20 cellular contexts compared by ENCODE assay signal in the genomic region with DNA sequence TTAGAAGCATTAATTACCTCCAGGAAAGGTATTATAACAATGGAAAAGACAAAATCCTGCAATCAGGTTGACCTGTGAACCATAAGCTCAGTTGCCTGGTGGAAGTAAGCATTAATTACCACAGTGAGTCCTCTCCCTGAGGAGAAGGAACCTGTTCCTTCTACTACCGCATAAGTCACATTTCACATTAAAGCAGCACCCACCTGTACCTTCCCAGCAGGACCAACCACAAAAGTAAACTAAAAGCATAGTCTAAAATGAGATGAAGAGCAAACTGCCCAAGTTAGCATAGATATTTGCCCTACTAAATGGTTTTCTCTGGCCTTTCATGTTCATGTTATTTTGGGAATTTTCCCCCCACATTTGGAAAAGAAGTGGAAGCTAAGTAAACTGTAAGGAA.
A peak's percentile ranks its signal among the peaks of the same experiment; 100 is the strongest.
DNase-seq lines count a peak whose midpoint lies in the region; ATAC-seq and TF ChIP-seq lines count a peak whose summit lies in the region.
"Had no signal": no experiment of that assay in that cellular context is flagged by ENCODE, and none has a peak within 500 bp of the region (broad histone marks: within the 10 kb centered on the region; RNA-seq: fewer than 3 reads in every experiment).

No MANE protein-coding gene starts in this region.

- peak overlapping the region; percentile 71 for H3K4me2 ChIP-seq in osteoblast (ENCODE audit: insufficient read depth, low read length)
- H3K4me2 ChIP-seq: KMS-11 had no signal

- H4K20me1 ChIP-seq in osteoblast (ENCODE audit: insufficient read depth, low read length) = no peaks in the 10 kb centered on the region

- TF ChIP-seq CTCF in left ventricle myocardium inferior (IDR thresholded peaks at IDR 0.05; ENCODE audit: borderline replicate concordance) (no peak), osteoblast (IDR thresholded peaks at IDR 0.05; ENCODE audit: extremely low read depth, low read depth, low read length) (no peak), uterus (IDR thresholded peaks at IDR 0.05) (no peak)

- no peak for DNase-seq in left ventricle myocardium inferior
- DNase-seq in left ventricle myocardium superior = no peak
- no peak for DNase-seq in caudate nucleus (lab: John Stamatoyannopoulos, UW)
- no peak for DNase-seq in osteoblast (ENCODE audit: insufficient read length, low spot score, missing footprints)
- DNase-seq in uterus = no peak
- DNase-seq in hippocampal formation (lab: John Stamatoyannopoulos, UW) = no peak
- no peak for DNase-seq in sciatic nerve (ENCODE audit: low spot score)
- no peak for DNase-seq in NCI-H1105 (lab: John Stamatoyannopoulos, UW)
- DNase-seq: AML-193; Calu3; CD8-positive, alpha-beta memory T cell; DMS153; NCI-H1105 treated with DMSO at 0.1 percent for 48 hours; NCI-H2029 treated with DMSO at 0.1 percent for 48 hours; NCI-H2171; NCI-H345; NCI-H524; OCI-M1 had no signal

- peak overlapping the region; percentile 45 for H3K27ac ChIP-seq in left ventricle myocardium inferior (replicated peaks)
- H3K27ac ChIP-seq in caudate nucleus (ENCODE audit: low read depth, low read length) = peak overlapping the region; percentile 83
- H3K27ac ChIP-seq in osteoblast (ENCODE audit: low read depth, low read length) = peak overlapping the region; percentile 57
- H3K27ac ChIP-seq in uterus = peak overlapping the region; percentile 60 to 75
- H3K27ac ChIP-seq: C4-2B, KMS-11 had no signal

- ATAC-seq in left ventricle myocardium superior (no peak), sciatic nerve (no peak)

- peaks cover 10% of the 10 kb centered on the region for H3K79me2 ChIP-seq in osteoblast (ENCODE audit: insufficient read depth, low read length)

- intact Hi-C loops in left ventricle myocardium inferior (cut with micrococcal nuclease) = no loop called here
- intact Hi-C loops in left ventricle myocardium superior (cut with micrococcal nuclease) = no loop called here
- intact Hi-C loops in uterus (cut with DNase I; ENCODE audit: low total_unique reads) = no loop called here
- intact Hi-C loops in sciatic nerve (cut with DNase I) = no loop called here

- H3K27me3 ChIP-seq in left ventricle myocardium inferior (ENCODE audit: low read depth) = no peaks in the 10 kb centered on the region
- H3K27me3 ChIP-seq in osteoblast (ENCODE audit: insufficient read depth, low read length) = no peaks in the 10 kb centered on the region
- H3K27me3 ChIP-seq in uterus = no peaks in the 10 kb centered on the region

- no peaks in the 10 kb centered on the region for H3K9me3 ChIP-seq in left ventricle myocardium inferior (replicated peaks)
- no peaks in the 10 kb centered on the region for H3K9me3 ChIP-seq in osteoblast (ENCODE audit: low read depth, low read length)
- no peaks in the 10 kb centered on the region for H3K9me3 ChIP-seq in uterus

- H3K4me1 ChIP-seq in left ventricle myocardium inferior (peaks cover 24% of the 10 kb centered on the region), osteoblast (ENCODE audit: insufficient read depth, low read length) (peaks cover 35% of the 10 kb centered on the region), uterus (peaks cover 4 to 12% of the 10 kb centered on the region in 2 donors)

- no peaks in the 10 kb centered on the region for H3K36me3 ChIP-seq in left ventricle myocardium inferior
- no peaks in the 10 kb centered on the region for H3K36me3 ChIP-seq in osteoblast (ENCODE audit: insufficient read depth, low read length)
- no peaks in the 10 kb centered on the region for H3K36me3 ChIP-seq in uterus

- TF ChIP-seq POLR2A in uterus (IDR thresholded peaks at IDR 0.05) = no peak

- H2AFZ ChIP-seq in osteoblast (ENCODE audit: low read length) = no peak overlapping the region

- no peak overlapping the region for H3K4me3 ChIP-seq in left ventricle myocardium inferior
- no peak overlapping the region for H3K4me3 ChIP-seq in osteoblast (ENCODE audit: insufficient read depth, low read length)
- no peak overlapping the region for H3K4me3 ChIP-seq in uterus
